8 cellular contexts compared by ENCODE assay signal in the genomic region with DNA sequence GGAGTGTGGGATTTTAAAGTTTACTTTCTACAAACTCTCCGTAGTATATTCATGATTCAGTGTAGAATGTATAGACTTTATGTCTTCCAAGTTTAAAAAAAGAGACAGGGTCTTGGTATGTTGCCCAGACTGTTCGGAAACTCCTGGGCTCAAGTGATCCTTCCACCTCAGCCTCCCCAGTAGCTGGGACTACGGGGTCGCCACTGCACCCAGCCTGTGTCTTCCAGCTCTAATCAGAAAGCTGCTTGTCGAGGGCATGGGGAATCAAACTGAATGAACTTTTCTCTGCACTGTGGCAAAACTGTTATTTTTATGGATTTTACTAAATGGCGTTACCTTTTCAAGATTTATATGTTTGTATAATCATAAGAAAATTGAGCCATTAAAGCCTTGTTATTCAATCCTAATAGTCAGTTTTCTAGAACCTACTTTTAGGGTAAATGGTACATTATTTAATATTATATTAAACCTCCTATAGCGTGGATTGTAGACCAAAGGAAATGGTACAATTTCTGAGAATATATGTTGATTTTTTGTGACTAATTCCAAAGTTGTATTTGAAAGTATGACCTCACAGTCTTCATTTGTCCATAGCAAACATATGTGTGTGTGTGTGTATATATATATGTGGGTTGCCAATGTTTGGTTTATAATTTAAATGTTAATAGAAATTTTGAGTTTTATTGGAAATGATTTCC. TPM values are rescaled to one million over a fixed set of nuclear protein-coding genes. Genes with fewer than 3 reads are reported as not detected.
DNase-seq lines count a peak whose midpoint lies in the region; ATAC-seq and TF ChIP-seq lines count a peak whose summit lies in the region.

No MANE protein-coding gene starts in this region.

- BruUV-seq in A673 (replicated peaks; lab: Mats Ljungman, UMichigan) (TSS peak; percentile 68), MCF 10A (replicated peaks; lab: Mats Ljungman, UMichigan) (no TSS peak)

- H3K4me1 Mint-ChIP-seq in MCF 10A (ENCODE audit: insufficient read depth, unreplicated experiment): peaks cover 13% of the 10 kb centered on the region
- peaks cover 28% of the 10 kb centered on the region for H3K4me1 Mint-ChIP-seq in mesothelial cell of epicardium

- H3K27me3 Mint-ChIP-seq in MCF 10A (ENCODE audit: insufficient read depth, unreplicated experiment): no peaks in the 10 kb centered on the region
- H3K27me3 Mint-ChIP-seq in mesothelial cell of epicardium (ENCODE audit: low read depth): peaks cover 6% of the 10 kb centered on the region

- peak overlapping the region; percentile 80 for H3K27ac ChIP-seq in A673 (ENCODE audit: low read depth, low read length, poor library complexity, severe bottlenecking)
- peak overlapping the region; percentile 85 for H3K27ac ChIP-seq in HL-60 (replicated peaks)

- DNase-seq in A673 (ENCODE audit: low spot score): no peak
- no peak for DNase-seq in HL-60 (ENCODE audit: low read depth in 1 of 2, low spot score in 1 of 2)
- no peak for DNase-seq in MCF 10A (ENCODE audit: unreplicated experiment)
- DNase-seq in mesothelial cell of epicardium (ENCODE audit: low spot score in 2 of 2, unreplicated experiment in 2 of 2): no peak
- no peak for DNase-seq in NK-92 treated with Interleukin-12 subunit alpha and Interleukin-12 subunit beta, amount 100 ng/mL, for 24 hours (lab: John Stamatoyannopoulos, UW)
- no peak for DNase-seq in mucosa of gallbladder (ENCODE audit: low spot score)
- no peak for DNase-seq in left lobe of liver (ENCODE audit: low spot score)

- H3K4me3 Mint-ChIP-seq in MCF 10A (ENCODE audit: unreplicated experiment) (peak overlapping the region; percentile 80), mesothelial cell of epicardium (peak overlapping the region; percentile 92)

- H3K9me3 ChIP-seq in A673 (ENCODE audit: low read depth, low read length, poor library complexity, severe bottlenecking): no peaks in the 10 kb centered on the region

- ATAC-seq in left lobe of liver: no peak
- no peak for ATAC-seq in GM18870 (IDR thresholded peaks at IDR 0.05; ENCODE audit: unreplicated experiment)

- peaks cover 6% of the 10 kb centered on the region for H3K4me1 ChIP-seq in A673 (ENCODE audit: insufficient read depth, low read length, poor library complexity, severe bottlenecking)

- H3K4me3 ChIP-seq in A673 (ENCODE audit: low read depth, low read length, poor library complexity, severe bottlenecking) (peak overlapping the region; percentile 91), HL-60 (replicated peaks; ENCODE audit: insufficient read depth, low read length) (peak overlapping the region; percentile 59)

- CTCF ChIA-PET in A673 (lab: Charles Lee): interaction anchor here (1.5 kb wide), 1 partner anchor 156 kb away, joined by 5 read pairs; no protein-coding TSS in a partner anchor
- CTCF ChIA-PET in MCF 10A (lab: Yijun Ruan, JAX): interaction anchor here (0.7 to 11.2 kb wide), 15 partner anchors 9 to 365 kb away, joined by 3 to 208 read pairs (median 5); a partner anchor contains a TSS

- no peak for TF ChIP-seq CTCF in A673 (conservative IDR thresholded peaks at IDR 0.05; ENCODE audit: low read depth, low read length)
- no peak for TF ChIP-seq CTCF in HL-60 (IDR thresholded peaks at IDR 0.05; ENCODE audit: insufficient read depth, low read length)
- no peak for TF ChIP-seq CTCF in MCF 10A (IDR thresholded peaks at IDR 0.05; ENCODE audit: unreplicated experiment)
- no peak for TF ChIP-seq CTCF in mesothelial cell of epicardium (IDR thresholded peaks at IDR 0.05; ENCODE audit: unreplicated experiment)

- H3K9me3 Mint-ChIP-seq in MCF 10A (ENCODE audit: unreplicated experiment): no peaks in the 10 kb centered on the region
- no peaks in the 10 kb centered on the region for H3K9me3 Mint-ChIP-seq in mesothelial cell of epicardium

- H3K36me3 Mint-ChIP-seq in MCF 10A (ENCODE audit: insufficient read depth, unreplicated experiment) (peaks cover 9% of the 10 kb centered on the region), mesothelial cell of epicardium (no peaks in the 10 kb centered on the region)

- H3K27ac Mint-ChIP-seq in MCF 10A (ENCODE audit: low read depth, unreplicated experiment) (peak overlapping the region; percentile 81), mesothelial cell of epicardium (peak overlapping the region; percentile 93)

- H3K27me3 ChIP-seq in A673 (replicated peaks; ENCODE audit: insufficient read depth, low read depth, low read length, poor library complexity) (no peaks in the 10 kb centered on the region), HL-60 (ENCODE audit: insufficient read depth, poor library complexity, severe bottlenecking) (no peaks in the 10 kb centered on the region)

- POLR2A ChIA-PET in A673 (lab: Charles Lee; ENCODE audit: low non-redundant PET) (interaction anchor here (0.6 kb wide), 1 partner anchor 1206 kb away, joined by 4 read pairs; no protein-coding TSS in a partner anchor), MCF 10A (lab: Yijun Ruan, JAX) (interaction anchor here (0.6 to 6.6 kb wide), 25 partner anchors 9 to 351 kb away, joined by 3 to 76 read pairs (median 4); partner anchors contain the start of genes GRPEL1, MRFAP1, MRFAP1L1 and TBC1D14)

- intact Hi-C loops in A673 (cut with micrococcal nuclease; ENCODE audit: unreplicated experiment): loop anchor here (5.0 kb wide), 1 partner anchor 65 kb away; the partner anchor contains the start of gene KIAA0232
- intact Hi-C loops in MCF 10A (cut with micrococcal nuclease): loop anchor here (1.0 to 5.0 kb wide), 2 partner anchors 43 to 270 kb away; a partner anchor contains a TSS

- no peaks in the 10 kb centered on the region for H3K36me3 ChIP-seq in A673 (ENCODE audit: insufficient read depth, low read length, poor library complexity, severe bottlenecking)

RNA-seq across cellular contexts. Expression of gene BLOC1S4, which starts 1.1 kb away (rescaled TPM):
- total RNA-seq in A673 (2021): 12.3 and 13.2 TPM in 2 replicates
- total RNA-seq in MCF 10A (2022): 10.6 and 13.0 TPM in 2 replicates
- 17.0 to 18.1 TPM (median 18.0 TPM) in 3 replicates for total RNA-seq in mesothelial cell of epicardium
- 18.1 TPM for total RNA-seq in mucosa of gallbladder
- 6.5 TPM for total RNA-seq in left lobe of liver

RNA-seq across cellular contexts. Expression of gene MRFAP1L1, which starts 7.4 kb away (rescaled TPM):
- total RNA-seq in A673 (2021): 60.8 and 61.0 TPM in 2 replicates
- 42.5 and 63.2 TPM in 2 replicates for total RNA-seq in MCF 10A (2022)
- total RNA-seq in mesothelial cell of epicardium: 66.9 to 68.8 TPM (median 67.9 TPM) in 3 replicates
- total RNA-seq in mucosa of gallbladder: 51.2 TPM
- total RNA-seq in left lobe of liver: 26.7 TPM

RNA-seq across cellular contexts. Expression of gene S100P, which starts 23.4 kb away (rescaled TPM):
- total RNA-seq in A673 (2021): 0.45 and 0.98 TPM in 2 replicates
- total RNA-seq in MCF 10A (2022): 55.6 and 97.6 TPM in 2 replicates
- total RNA-seq in mesothelial cell of epicardium: 1.1 to 4.6 TPM (median 3.4 TPM) in 3 replicates
- total RNA-seq in mucosa of gallbladder: 33.4 TPM
- total RNA-seq in left lobe of liver: 2.3 TPM
